ENCODE assay signal across 3 cellular contexts in the genomic region with DNA sequence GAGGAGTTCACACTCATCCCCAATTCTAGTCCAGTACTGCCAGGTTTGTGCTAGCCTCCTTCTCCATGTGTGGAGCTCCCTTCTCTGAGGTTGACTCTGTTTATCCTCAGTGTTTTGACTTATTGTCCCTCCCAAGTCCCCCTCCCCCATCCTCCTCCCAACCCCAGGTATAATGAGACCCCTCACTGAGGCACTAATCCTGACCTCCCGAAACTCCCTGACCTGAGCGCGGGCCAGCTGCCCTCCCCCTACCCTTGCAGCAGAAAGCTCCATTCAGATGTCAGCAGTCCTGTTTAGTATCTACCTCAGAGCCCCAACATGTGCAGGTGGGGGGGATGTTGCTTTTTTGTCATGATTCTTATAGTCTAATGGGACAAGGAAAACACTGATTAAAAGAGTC.
TF ChIP-seq lines count a peak whose summit lies in the region.

No MANE protein-coding gene starts in this region.

TF ChIP-seq in liver, 16 proteins besides CTCF, POLR2A, EP300 and RAD21:
- TF ChIP-seq RXRA (IDR thresholded peaks at IDR 0.05) (no peak), EGR1 (IDR thresholded peaks at IDR 0.05; ENCODE audit: low read depth in 2 of 2) (no peak), JUND (IDR thresholded peaks at IDR 0.05) (no peak), SP1 (IDR thresholded peaks at IDR 0.05) (no peak), YY1 (IDR thresholded peaks at IDR 0.05) (no peak), GABPA (IDR thresholded peaks at IDR 0.05 in 1 of 2, conservative IDR thresholded peaks at IDR 0.05 in 1 of 2) (no peak), NR2F2 (IDR thresholded peaks at IDR 0.05) (no peak)
- TF ChIP-seq, protein P1, sequence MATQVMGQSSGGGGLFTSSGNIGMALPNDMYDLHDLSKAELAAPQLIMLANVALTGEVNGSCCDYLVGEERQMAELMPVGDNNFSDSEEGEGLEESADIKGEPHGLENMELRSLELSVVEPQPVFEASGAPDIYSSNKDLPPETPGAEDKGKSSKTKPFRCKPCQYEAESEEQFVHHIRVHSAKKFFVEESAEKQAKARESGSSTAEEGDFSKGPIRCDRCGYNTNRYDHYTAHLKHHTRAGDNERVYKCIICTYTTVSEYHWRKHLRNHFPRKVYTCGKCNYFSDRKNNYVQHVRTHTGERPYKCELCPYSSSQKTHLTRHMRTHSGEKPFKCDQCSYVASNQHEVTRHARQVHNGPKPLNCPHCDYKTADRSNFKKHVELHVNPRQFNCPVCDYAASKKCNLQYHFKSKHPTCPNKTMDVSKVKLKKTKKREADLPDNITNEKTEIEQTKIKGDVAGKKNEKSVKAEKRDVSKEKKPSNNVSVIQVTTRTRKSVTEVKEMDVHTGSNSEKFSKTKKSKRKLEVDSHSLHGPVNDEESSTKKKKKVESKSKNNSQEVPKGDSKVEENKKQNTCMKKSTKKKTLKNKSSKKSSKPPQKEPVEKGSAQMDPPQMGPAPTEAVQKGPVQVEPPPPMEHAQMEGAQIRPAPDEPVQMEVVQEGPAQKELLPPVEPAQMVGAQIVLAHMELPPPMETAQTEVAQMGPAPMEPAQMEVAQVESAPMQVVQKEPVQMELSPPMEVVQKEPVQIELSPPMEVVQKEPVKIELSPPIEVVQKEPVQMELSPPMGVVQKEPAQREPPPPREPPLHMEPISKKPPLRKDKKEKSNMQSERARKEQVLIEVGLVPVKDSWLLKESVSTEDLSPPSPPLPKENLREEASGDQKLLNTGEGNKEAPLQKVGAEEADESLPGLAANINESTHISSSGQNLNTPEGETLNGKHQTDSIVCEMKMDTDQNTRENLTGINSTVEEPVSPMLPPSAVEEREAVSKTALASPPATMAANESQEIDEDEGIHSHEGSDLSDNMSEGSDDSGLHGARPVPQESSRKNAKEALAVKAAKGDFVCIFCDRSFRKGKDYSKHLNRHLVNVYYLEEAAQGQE (IDR thresholded peaks at IDR 0.05), result no peak

TF ChIP-seq in HepG2, 621 proteins besides CTCF, POLR2A, EP300 and RAD21:
- TF ChIP-seq ZNF496 (CRISPR knock-in tag; IDR thresholded peaks at IDR 0.05; ENCODE audit: insufficient replicate concordance) (no peak), HES4 (CRISPR knock-in tag; IDR thresholded peaks at IDR 0.05; ENCODE audit: borderline replicate concordance) (no peak), FOXP1 (IDR thresholded peaks at IDR 0.05) (no peak), FOXP1 (CRISPR knock-in tag; IDR thresholded peaks at IDR 0.05) (no peak), ZFP36 (IDR thresholded peaks at IDR 0.05; ENCODE audit: borderline replicate concordance, low read depth, low read length, partially characterized antibody) (no peak)
- TF ChIP-seq, protein P2, sequence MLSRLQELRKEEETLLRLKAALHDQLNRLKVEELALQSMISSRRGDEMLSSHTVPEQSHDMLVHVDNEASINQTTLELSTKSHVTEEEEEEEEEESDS (CRISPR knock-in tag; IDR thresholded peaks at IDR 0.05; ENCODE audit: borderline replicate concordance), result no peak

TF ChIP-seq in H1, 55 proteins besides CTCF, POLR2A, EP300 and RAD21:
- no peak for TF ChIP-seq FOSL1 (IDR thresholded peaks at IDR 0.05; ENCODE audit: insufficient read depth, low read depth, low read length)
- TF ChIP-seq TAF1 (IDR thresholded peaks at IDR 0.05; ENCODE audit: low read depth, low read length), result no peak
- no peak for TF ChIP-seq MAFK (IDR thresholded peaks at IDR 0.05; ENCODE audit: low read depth, low read length)
- no peak for TF ChIP-seq BRCA1 (IDR thresholded peaks at IDR 0.05; ENCODE audit: low read depth, low read length)
- no peak for TF ChIP-seq SP2 (IDR thresholded peaks at IDR 0.05; ENCODE audit: low read length)
- TF ChIP-seq HDAC2 (IDR thresholded peaks at IDR 0.05; ENCODE audit: borderline replicate concordance in 1 of 2, low read depth in 2 of 2, low read length in 2 of 2), result no peak
- TF ChIP-seq YY1 (IDR thresholded peaks at IDR 0.05; ENCODE audit: low read depth, low read length), result no peak
- TF ChIP-seq, protein P3, sequence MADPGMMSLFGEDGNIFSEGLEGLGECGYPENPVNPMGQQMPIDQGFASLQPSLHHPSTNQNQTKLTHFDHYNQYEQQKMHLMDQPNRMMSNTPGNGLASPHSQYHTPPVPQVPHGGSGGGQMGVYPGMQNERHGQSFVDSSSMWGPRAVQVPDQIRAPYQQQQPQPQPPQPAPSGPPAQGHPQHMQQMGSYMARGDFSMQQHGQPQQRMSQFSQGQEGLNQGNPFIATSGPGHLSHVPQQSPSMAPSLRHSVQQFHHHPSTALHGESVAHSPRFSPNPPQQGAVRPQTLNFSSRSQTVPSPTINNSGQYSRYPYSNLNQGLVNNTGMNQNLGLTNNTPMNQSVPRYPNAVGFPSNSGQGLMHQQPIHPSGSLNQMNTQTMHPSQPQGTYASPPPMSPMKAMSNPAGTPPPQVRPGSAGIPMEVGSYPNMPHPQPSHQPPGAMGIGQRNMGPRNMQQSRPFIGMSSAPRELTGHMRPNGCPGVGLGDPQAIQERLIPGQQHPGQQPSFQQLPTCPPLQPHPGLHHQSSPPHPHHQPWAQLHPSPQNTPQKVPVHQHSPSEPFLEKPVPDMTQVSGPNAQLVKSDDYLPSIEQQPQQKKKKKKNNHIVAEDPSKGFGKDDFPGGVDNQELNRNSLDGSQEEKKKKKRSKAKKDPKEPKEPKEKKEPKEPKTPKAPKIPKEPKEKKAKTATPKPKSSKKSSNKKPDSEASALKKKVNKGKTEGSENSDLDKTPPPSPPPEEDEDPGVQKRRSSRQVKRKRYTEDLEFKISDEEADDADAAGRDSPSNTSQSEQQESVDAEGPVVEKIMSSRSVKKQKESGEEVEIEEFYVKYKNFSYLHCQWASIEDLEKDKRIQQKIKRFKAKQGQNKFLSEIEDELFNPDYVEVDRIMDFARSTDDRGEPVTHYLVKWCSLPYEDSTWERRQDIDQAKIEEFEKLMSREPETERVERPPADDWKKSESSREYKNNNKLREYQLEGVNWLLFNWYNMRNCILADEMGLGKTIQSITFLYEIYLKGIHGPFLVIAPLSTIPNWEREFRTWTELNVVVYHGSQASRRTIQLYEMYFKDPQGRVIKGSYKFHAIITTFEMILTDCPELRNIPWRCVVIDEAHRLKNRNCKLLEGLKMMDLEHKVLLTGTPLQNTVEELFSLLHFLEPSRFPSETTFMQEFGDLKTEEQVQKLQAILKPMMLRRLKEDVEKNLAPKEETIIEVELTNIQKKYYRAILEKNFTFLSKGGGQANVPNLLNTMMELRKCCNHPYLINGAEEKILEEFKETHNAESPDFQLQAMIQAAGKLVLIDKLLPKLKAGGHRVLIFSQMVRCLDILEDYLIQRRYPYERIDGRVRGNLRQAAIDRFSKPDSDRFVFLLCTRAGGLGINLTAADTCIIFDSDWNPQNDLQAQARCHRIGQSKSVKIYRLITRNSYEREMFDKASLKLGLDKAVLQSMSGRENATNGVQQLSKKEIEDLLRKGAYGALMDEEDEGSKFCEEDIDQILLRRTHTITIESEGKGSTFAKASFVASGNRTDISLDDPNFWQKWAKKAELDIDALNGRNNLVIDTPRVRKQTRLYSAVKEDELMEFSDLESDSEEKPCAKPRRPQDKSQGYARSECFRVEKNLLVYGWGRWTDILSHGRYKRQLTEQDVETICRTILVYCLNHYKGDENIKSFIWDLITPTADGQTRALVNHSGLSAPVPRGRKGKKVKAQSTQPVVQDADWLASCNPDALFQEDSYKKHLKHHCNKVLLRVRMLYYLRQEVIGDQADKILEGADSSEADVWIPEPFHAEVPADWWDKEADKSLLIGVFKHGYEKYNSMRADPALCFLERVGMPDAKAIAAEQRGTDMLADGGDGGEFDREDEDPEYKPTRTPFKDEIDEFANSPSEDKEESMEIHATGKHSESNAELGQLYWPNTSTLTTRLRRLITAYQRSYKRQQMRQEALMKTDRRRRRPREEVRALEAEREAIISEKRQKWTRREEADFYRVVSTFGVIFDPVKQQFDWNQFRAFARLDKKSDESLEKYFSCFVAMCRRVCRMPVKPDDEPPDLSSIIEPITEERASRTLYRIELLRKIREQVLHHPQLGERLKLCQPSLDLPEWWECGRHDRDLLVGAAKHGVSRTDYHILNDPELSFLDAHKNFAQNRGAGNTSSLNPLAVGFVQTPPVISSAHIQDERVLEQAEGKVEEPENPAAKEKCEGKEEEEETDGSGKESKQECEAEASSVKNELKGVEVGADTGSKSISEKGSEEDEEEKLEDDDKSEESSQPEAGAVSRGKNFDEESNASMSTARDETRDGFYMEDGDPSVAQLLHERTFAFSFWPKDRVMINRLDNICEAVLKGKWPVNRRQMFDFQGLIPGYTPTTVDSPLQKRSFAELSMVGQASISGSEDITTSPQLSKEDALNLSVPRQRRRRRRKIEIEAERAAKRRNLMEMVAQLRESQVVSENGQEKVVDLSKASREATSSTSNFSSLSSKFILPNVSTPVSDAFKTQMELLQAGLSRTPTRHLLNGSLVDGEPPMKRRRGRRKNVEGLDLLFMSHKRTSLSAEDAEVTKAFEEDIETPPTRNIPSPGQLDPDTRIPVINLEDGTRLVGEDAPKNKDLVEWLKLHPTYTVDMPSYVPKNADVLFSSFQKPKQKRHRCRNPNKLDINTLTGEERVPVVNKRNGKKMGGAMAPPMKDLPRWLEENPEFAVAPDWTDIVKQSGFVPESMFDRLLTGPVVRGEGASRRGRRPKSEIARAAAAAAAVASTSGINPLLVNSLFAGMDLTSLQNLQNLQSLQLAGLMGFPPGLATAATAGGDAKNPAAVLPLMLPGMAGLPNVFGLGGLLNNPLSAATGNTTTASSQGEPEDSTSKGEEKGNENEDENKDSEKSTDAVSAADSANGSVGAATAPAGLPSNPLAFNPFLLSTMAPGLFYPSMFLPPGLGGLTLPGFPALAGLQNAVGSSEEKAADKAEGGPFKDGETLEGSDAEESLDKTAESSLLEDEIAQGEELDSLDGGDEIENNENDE (IDR thresholded peaks at IDR 0.05; ENCODE audit: insufficient replicate concordance, low read length), result no peak
- TF ChIP-seq GTF2F1 (IDR thresholded peaks at IDR 0.05; ENCODE audit: borderline replicate concordance, low read depth, low read length), result no peak
- TF ChIP-seq, protein P4, sequence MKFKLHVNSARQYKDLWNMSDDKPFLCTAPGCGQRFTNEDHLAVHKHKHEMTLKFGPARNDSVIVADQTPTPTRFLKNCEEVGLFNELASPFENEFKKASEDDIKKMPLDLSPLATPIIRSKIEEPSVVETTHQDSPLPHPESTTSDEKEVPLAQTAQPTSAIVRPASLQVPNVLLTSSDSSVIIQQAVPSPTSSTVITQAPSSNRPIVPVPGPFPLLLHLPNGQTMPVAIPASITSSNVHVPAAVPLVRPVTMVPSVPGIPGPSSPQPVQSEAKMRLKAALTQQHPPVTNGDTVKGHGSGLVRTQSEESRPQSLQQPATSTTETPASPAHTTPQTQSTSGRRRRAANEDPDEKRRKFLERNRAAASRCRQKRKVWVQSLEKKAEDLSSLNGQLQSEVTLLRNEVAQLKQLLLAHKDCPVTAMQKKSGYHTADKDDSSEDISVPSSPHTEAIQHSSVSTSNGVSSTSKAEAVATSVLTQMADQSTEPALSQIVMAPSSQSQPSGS (IDR thresholded peaks at IDR 0.05; ENCODE audit: low read length), result no peak
- TF ChIP-seq HDAC6 (IDR thresholded peaks at IDR 0.05; ENCODE audit: low read depth, low read length), result no peak
- TF ChIP-seq POLR2AphosphoS5 (IDR thresholded peaks at IDR 0.05; ENCODE audit: low read depth, low read length), result 0 out of 2 replicates have a peak, but pooled peaks have one; percentile 4
- TF ChIP-seq SUZ12 (IDR thresholded peaks at IDR 0.05; ENCODE audit: low read length), result no peak
- TF ChIP-seq SIN3A (conservative IDR thresholded peaks at IDR 0.05 in 1 of 2, IDR thresholded peaks at IDR 0.05 in 1 of 2; ENCODE audit: low read depth in 1 of 2, low read length in 2 of 2), result no peak
- no peak for TF ChIP-seq CTBP2 (IDR thresholded peaks at IDR 0.05; ENCODE audit: borderline replicate concordance, insufficient read depth, insufficient read length, low read length)
- no peak for TF ChIP-seq TCF12 (IDR thresholded peaks at IDR 0.05; ENCODE audit: low read depth, low read length)
- peak; percentile 31 for TF ChIP-seq NANOG (IDR thresholded peaks at IDR 0.05; ENCODE audit: insufficient read depth, low read depth, low read length, poor library complexity, severe bottlenecking)
- no peak for TF ChIP-seq NRF1 (IDR thresholded peaks at IDR 0.05; ENCODE audit: low read depth, low read length)
- TF ChIP-seq ASH2L (IDR thresholded peaks at IDR 0.05; ENCODE audit: low read length), result peak; percentile 77
